In genomic region chr20:47434128-47434779, GRCh38 we compare ENCODE assay signal across 1 cellular context.
TF ChIP-seq lines count a peak whose summit lies in the region.

No MANE protein-coding gene starts in this region.

TF ChIP-seq in K562, 482 proteins besides CTCF, POLR2A, EP300 and RAD21 (continued from another document):
- TF ChIP-seq ZBTB40 (IDR thresholded peaks at IDR 0.05) (peak; percentile 96), ZBTB40 (CRISPR knock-in tag; IDR thresholded peaks at IDR 0.05) (peak; percentile 80)
TF ChIP-seq in K562: peak in this region for 4; not testable (repeated sequence) for 478.
